In genomic region chr14:60641722-60642269, GRCh38 we compare ENCODE assay signal across 1 cellular context.
TF ChIP-seq lines count a peak whose summit lies in the region.

No MANE protein-coding gene starts in this region.

TF ChIP-seq in SK-N-SH, 30 proteins besides CTCF, POLR2A, EP300 and RAD21 (continued from another document):
- TF ChIP-seq IRF3 (IDR thresholded peaks at IDR 0.05; ENCODE audit: low read depth, low read length) (no peak), PBX3 (IDR thresholded peaks at IDR 0.05) (no peak), GABPA (IDR thresholded peaks at IDR 0.05; ENCODE audit: low read depth) (no peak), NRF1 (IDR thresholded peaks at IDR 0.05; ENCODE audit: low read depth, low read length) (no peak), POLR2AphosphoS5 (IDR thresholded peaks at IDR 0.05; ENCODE audit: low read depth, low read length) (no peak), USF1 (IDR thresholded peaks at IDR 0.05; ENCODE audit: borderline replicate concordance, low read depth) (no peak), RCOR1 (IDR thresholded peaks at IDR 0.05; ENCODE audit: low read length) (no peak), USF2 (IDR thresholded peaks at IDR 0.05; ENCODE audit: borderline replicate concordance, low read depth, low read length) (no peak), TCF12 (IDR thresholded peaks at IDR 0.05) (no peak), REST (IDR thresholded peaks at IDR 0.05; ENCODE audit: low read depth, low read length) (no peak), MXI1 (IDR thresholded peaks at IDR 0.05; ENCODE audit: low read depth, low read length) (no peak), CHD2 (IDR thresholded peaks at IDR 0.05; ENCODE audit: low read length, partially characterized antibody) (no peak), MAX (IDR thresholded peaks at IDR 0.05; ENCODE audit: low read depth) (no peak), SMC3 (IDR thresholded peaks at IDR 0.05; ENCODE audit: low read depth, low read length) (no peak), MEF2A (IDR thresholded peaks at IDR 0.05; ENCODE audit: borderline replicate concordance, low read depth) (no peak), JUND (IDR thresholded peaks at IDR 0.05) (no peak), SIN3A (IDR thresholded peaks at IDR 0.05; ENCODE audit: borderline replicate concordance, low read depth, low read length) (no peak)
